Comparison of ENCODE assay signal across 8 cellular contexts in the genomic region with DNA sequence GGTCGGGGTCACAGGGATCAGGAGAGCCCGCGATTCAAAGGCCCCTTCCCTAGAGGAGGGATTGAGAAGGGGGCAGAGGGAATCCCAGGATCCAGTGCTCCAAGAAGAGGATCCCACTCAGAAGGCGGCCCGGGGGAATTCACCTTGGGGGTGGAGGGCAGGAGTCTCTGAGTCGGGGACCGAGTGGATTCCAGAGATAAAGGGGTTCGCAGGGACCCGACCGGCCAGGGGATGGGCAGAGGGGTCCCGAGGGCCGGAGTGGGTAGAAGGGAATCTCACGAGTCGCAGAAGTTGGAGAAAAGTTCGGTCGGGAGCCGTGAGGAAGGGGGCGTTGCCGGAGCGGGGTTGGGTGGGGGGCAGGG. TPM values are rescaled to one million over a fixed set of nuclear protein-coding genes. Genes with fewer than 3 reads are reported as not detected.
A peak's percentile ranks its signal among the peaks of the same experiment; 100 is the strongest.
DNase-seq lines count a peak whose midpoint lies in the region; ATAC-seq and TF ChIP-seq lines count a peak whose summit lies in the region.

No MANE protein-coding gene starts in this region.

- H3K27me3 Mint-ChIP-seq in CD8-positive, alpha-beta memory T cell, result no peaks in the 10 kb centered on the region

- no peaks in the 10 kb centered on the region for H3K36me3 ChIP-seq in CD8-positive, alpha-beta memory T cell (ENCODE audit: insufficient read depth, low read length)
- peaks cover 5% of the 10 kb centered on the region; the same call in 1 of the 2 replicates for H3K36me3 ChIP-seq in Panc1 (ENCODE audit: control insufficient read depth, insufficient read depth, low read length)
- H3K36me3 ChIP-seq in osteoblast (ENCODE audit: insufficient read depth, low read length), result peaks cover 28% of the 10 kb centered on the region

- POLR2A ChIA-PET in CD8-positive, alpha-beta memory T cell (lab: Charles Lee), result no interaction called here
- POLR2A ChIA-PET in Panc1 (lab: Charles Lee), result interaction anchor here (0.7 kb wide), 2 partner anchors 11 to 68 kb away, joined by 9 to 12 read pairs; no protein-coding TSS in a partner anchor

- peak overlapping the region; percentile 94 to 98 (median 95) for H3K4me3 Mint-ChIP-seq in CD8-positive, alpha-beta memory T cell

- intact Hi-C loops in Panc1 (cut with micrococcal nuclease; ENCODE audit: unreplicated experiment), result no loop called here

- no peaks in the 10 kb centered on the region for H3K27me3 ChIP-seq in CD8-positive, alpha-beta memory T cell (ENCODE audit: insufficient read depth, low read length, poor library complexity, severe bottlenecking)
- H3K27me3 ChIP-seq in Panc1 (ENCODE audit: control insufficient read depth, insufficient read depth, low read length), result no peaks in the 10 kb centered on the region
- H3K27me3 ChIP-seq in osteoblast (ENCODE audit: insufficient read depth, low read length), result no peaks in the 10 kb centered on the region

- peak overlapping the region; percentile 56 for H2AFZ ChIP-seq in osteoblast (ENCODE audit: low read length)

- ATAC-seq in Panc1, result no peak
- no peak for ATAC-seq in GM21619 (IDR thresholded peaks at IDR 0.05; ENCODE audit: unreplicated experiment)

- peaks cover 42 to 73% (median 49%) of the 10 kb centered on the region in 3 donors for H3K4me1 Mint-ChIP-seq in CD8-positive, alpha-beta memory T cell

- peak overlapping the region; percentile 97 for H3K4me2 ChIP-seq in osteoblast (ENCODE audit: insufficient read depth, low read length)

- peaks cover 37% of the 10 kb centered on the region for H3K4me1 ChIP-seq in CD8-positive, alpha-beta memory T cell (ENCODE audit: insufficient read depth, low read length)
- H3K4me1 ChIP-seq in Panc1 (ENCODE audit: control insufficient read depth, insufficient read depth, low read length), result peaks cover 5% of the 10 kb centered on the region
- peaks cover 12% of the 10 kb centered on the region for H3K4me1 ChIP-seq in osteoblast (ENCODE audit: insufficient read depth, low read length)

- H3K79me2 ChIP-seq in osteoblast (ENCODE audit: insufficient read depth, low read length), result peaks cover 23% of the 10 kb centered on the region

- peak overlapping the region; percentile 93 to 99 (median 96) for H3K27ac Mint-ChIP-seq in CD8-positive, alpha-beta memory T cell

- H4K20me1 ChIP-seq in osteoblast (ENCODE audit: insufficient read depth, low read length), result no peaks in the 10 kb centered on the region

- no peak for DNase-seq in CD8-positive, alpha-beta memory T cell
- no peak for DNase-seq in Panc1 (ENCODE audit: low read depth, low spot score)
- no peak for DNase-seq in epithelial cell of proximal tubule (ENCODE audit: low read depth)
- DNase-seq in osteoblast (ENCODE audit: insufficient read length, low spot score, missing footprints), result peak; percentile 79
- DNase-seq in iPS-NIHi7 (ENCODE audit: extremely low spot score), result no peak
- DNase-seq in DMS53 (lab: John Stamatoyannopoulos, UW), result no peak
- DNase-seq in RPMI8226, result no peak

- CTCF ChIA-PET in CD8-positive, alpha-beta memory T cell (lab: Charles Lee), result interaction anchor here (1.2 kb wide), 1 partner anchor 124 kb away, joined by 4 read pairs; no protein-coding TSS in a partner anchor
- CTCF ChIA-PET in Panc1 (lab: Charles Lee), result no interaction called here

- BruUV-seq in Panc1 (replicated peaks; lab: Mats Ljungman, UMichigan), result TSS peak; percentile 59

- no peaks in the 10 kb centered on the region for H3K9me3 Mint-ChIP-seq in CD8-positive, alpha-beta memory T cell

- H3K9me3 ChIP-seq in CD8-positive, alpha-beta memory T cell (ENCODE audit: low read length), result no peaks in the 10 kb centered on the region
- no peaks in the 10 kb centered on the region for H3K9me3 ChIP-seq in Panc1 (ENCODE audit: control insufficient read depth, insufficient read depth, low read depth, low read length)
- no peaks in the 10 kb centered on the region for H3K9me3 ChIP-seq in osteoblast (ENCODE audit: low read depth, low read length)

- in situ Hi-C loops in Panc1 (cut with HindIII; ENCODE audit: low pct_unique_long_range_greater_than_20kb, low sequenced_read_pairs), result no loop called here

- peak overlapping the region; percentile 90 for H3K4me3 ChIP-seq in CD8-positive, alpha-beta memory T cell (ENCODE audit: low read length)
- H3K4me3 ChIP-seq in Panc1 (ENCODE audit: low read depth in 2 of 2, low read length in 2 of 2) (peak overlapping the region; percentile 71 to 74), epithelial cell of proximal tubule (ENCODE audit: low read depth, low read length) (peak overlapping the region; percentile 87), osteoblast (ENCODE audit: insufficient read depth, low read length) (peak overlapping the region; percentile 86)

- H3K27ac ChIP-seq in CD8-positive, alpha-beta memory T cell (ENCODE audit: low read depth, low read length), result peak overlapping the region; percentile 92
- H3K27ac ChIP-seq in Panc1 (ENCODE audit: low read length) (peak overlapping the region; percentile 89), osteoblast (ENCODE audit: low read depth, low read length) (peak overlapping the region; percentile 80)

- H3K36me3 Mint-ChIP-seq in CD8-positive, alpha-beta memory T cell, result peaks cover 0 to 48% (median 3%) of the 10 kb centered on the region in 3 donors

- TF ChIP-seq CTCF in Panc1 (IDR thresholded peaks at IDR 0.05) (no peak), epithelial cell of proximal tubule (conservative IDR thresholded peaks at IDR 0.05; ENCODE audit: low read depth, low read length) (no peak), osteoblast (IDR thresholded peaks at IDR 0.05; ENCODE audit: extremely low read depth, low read depth, low read length) (no peak)

RNA-seq across cellular contexts. Expression of a gene that starts 0.3 kb away (rescaled TPM):
- 10 to 100 TPM; 61.6 to 63.8 TPM for total RNA-seq in CD8-positive, alpha-beta memory T cell
- 88.0 TPM for polyA plus RNA-seq in CD8-positive, alpha-beta memory T cell
- total RNA-seq in Panc1 (2021; ENCODE audit: unreplicated experiment), result 41.2 TPM
- 44.2 TPM for polyA plus RNA-seq in Panc1 (2012; ENCODE audit: insufficient read length)
- total RNA-seq in epithelial cell of proximal tubule, result 28.4 and 36.8 TPM in 2 replicates
- 9.0 and 9.4 TPM in 2 replicates for total RNA-seq in osteoblast

RNA-seq across cellular contexts. Expression of a gene that starts 29.2 kb away (rescaled TPM):
- 10 to 100 TPM; 21.6 to 24.4 TPM for total RNA-seq in CD8-positive, alpha-beta memory T cell
- 6.4 TPM for polyA plus RNA-seq in CD8-positive, alpha-beta memory T cell
- 21.6 TPM for total RNA-seq in Panc1 (2021; ENCODE audit: unreplicated experiment)
- polyA plus RNA-seq in Panc1 (2012; ENCODE audit: insufficient read length), result 20.0 TPM
- 20.3 and 27.8 TPM in 2 replicates for total RNA-seq in epithelial cell of proximal tubule
- 18.0 and 18.5 TPM in 2 replicates for total RNA-seq in osteoblast

RNA-seq across cellular contexts. Expression of a gene that starts 29.6 kb away (rescaled TPM):
- 10 to 100 TPM; 68.8 to 70.4 TPM for total RNA-seq in CD8-positive, alpha-beta memory T cell
- polyA plus RNA-seq in CD8-positive, alpha-beta memory T cell, result 23.2 TPM
- total RNA-seq in Panc1 (2021; ENCODE audit: unreplicated experiment) (89.5 TPM), epithelial cell of proximal tubule (62.1 and 95.0 TPM in 2 replicates), osteoblast (56.3 and 56.5 TPM in 2 replicates)
- polyA plus RNA-seq in Panc1 (2012; ENCODE audit: insufficient read length), result 137 TPM

RNA-seq across cellular contexts. Expression of a gene that starts 55.7 kb away (rescaled TPM):
- 1 to 10 TPM; 2.5 TPM for total RNA-seq in CD8-positive, alpha-beta memory T cell
- polyA plus RNA-seq in CD8-positive, alpha-beta memory T cell, result not detected
- total RNA-seq in Panc1 (2021; ENCODE audit: unreplicated experiment), result 1.0 TPM
- polyA plus RNA-seq in Panc1 (2012; ENCODE audit: insufficient read length), result 0.44 TPM
- total RNA-seq in epithelial cell of proximal tubule, result not detected in 2 replicates
- total RNA-seq in osteoblast, result 1.8 and 3.5 TPM in 2 replicates
